In genomic region chrX:48468247-48468671, GRCh38 we compare ENCODE assay signal across 8 cellular contexts. TPM values are rescaled to one million over a fixed set of nuclear protein-coding genes. Genes with fewer than 3 reads are reported as not detected.
DNase-seq lines count a peak whose midpoint lies in the region; ATAC-seq and TF ChIP-seq lines count a peak whose summit lies in the region.

No MANE protein-coding gene starts in this region.

- POLR2A ChIA-PET in activated CD4-positive, alpha-beta T cell treated with anti-CD3 and anti-CD28 coated beads, Interleukin-2, amount 10 ng/mL, durations not matched to agents 7 days and 5 days (lab: Charles Lee), result interaction anchor here (0.6 kb wide), 1 partner anchor 54 kb away, joined by 3 read pairs; no protein-coding TSS in a partner anchor

- H3K4me1 ChIP-seq in esophagus squamous epithelium, result peaks cover 0 to 23% (median 0%) of the 10 kb centered on the region in 3 donors

- DNase-seq in AG20443 (ENCODE audit: low spot score) (peak; percentile 45), HFF-Myc (ENCODE audit: extremely low read depth, low read depth) (no peak), esophagus squamous epithelium (lab: John Stamatoyannopoulos, UW) (no peak)
- peak; percentile 37 for DNase-seq in activated CD4-positive, alpha-beta T cell treated with anti-CD3 and anti-CD28 coated beads, Interleukin-2, amount 10 ng/mL, durations not matched to agents 7 days and 5 days
- peak; percentile 52 for DNase-seq in stimulated activated CD4-positive, alpha-beta T cell treated with anti-CD3 and anti-CD28 coated beads, Interleukin-1b, Interleukin-23, amount 100 ng/mL, for 48 hours

- intact Hi-C loops in esophagus squamous epithelium (cut with DNase I), result no loop called here

- H3K27ac Mint-ChIP-seq in activated CD4-positive, alpha-beta T cell treated with anti-CD3 and anti-CD28 coated beads, Interleukin-2, amount 10 ng/mL, durations not matched to agents 7 days and 5 days, result peak overlapping the region; percentile 95

- H3K4me3 Mint-ChIP-seq in activated CD4-positive, alpha-beta T cell treated with anti-CD3 and anti-CD28 coated beads, Interleukin-2, amount 10 ng/mL, durations not matched to agents 7 days and 5 days, result peak overlapping the region; percentile 90

- peaks cover 35% of the 10 kb centered on the region for H3K36me3 Mint-ChIP-seq in activated CD4-positive, alpha-beta T cell treated with anti-CD3 and anti-CD28 coated beads, Interleukin-2, amount 10 ng/mL, durations not matched to agents 7 days and 5 days (ENCODE audit: low read depth)

- H3K27me3 Mint-ChIP-seq in activated CD4-positive, alpha-beta T cell treated with anti-CD3 and anti-CD28 coated beads, Interleukin-2, amount 10 ng/mL, durations not matched to agents 7 days and 5 days, result no peaks in the 10 kb centered on the region

- no peaks in the 10 kb centered on the region for H3K9me3 ChIP-seq in esophagus squamous epithelium

- no peak for TF ChIP-seq POLR2A in esophagus squamous epithelium (IDR thresholded peaks at IDR 0.05)

- no peaks in the 10 kb centered on the region for H3K27me3 ChIP-seq in esophagus squamous epithelium

- H3K27ac ChIP-seq in esophagus squamous epithelium, result peak overlapping the region in 2 of 4 donors; percentile 17 to 29

- H3K36me3 ChIP-seq in esophagus squamous epithelium, result no peaks in the 10 kb centered on the region

- CTCF ChIA-PET in activated CD4-positive, alpha-beta T cell treated with anti-CD3 and anti-CD28 coated beads, Interleukin-2, amount 10 ng/mL, durations not matched to agents 7 days and 5 days (lab: Charles Lee), result interaction anchor here (0.6 to 1.3 kb wide), 4 partner anchors 9 to 275 kb away, joined by 3 to 4 read pairs (median 3); no protein-coding TSS in a partner anchor

- H3K4me3 ChIP-seq in HFF-Myc (replicated peaks; ENCODE audit: low read depth, low read length) (peak overlapping the region; percentile 33), esophagus squamous epithelium (peak overlapping the region; percentile 14 to 59 (median 31))

- no peak for ATAC-seq in HG03439 (IDR thresholded peaks at IDR 0.05; ENCODE audit: unreplicated experiment)
- no peak for ATAC-seq in HG02870 (IDR thresholded peaks at IDR 0.05; ENCODE audit: unreplicated experiment)
- no peak for ATAC-seq in HG03565 (IDR thresholded peaks at IDR 0.05; ENCODE audit: unreplicated experiment)

- H3K9me3 Mint-ChIP-seq in activated CD4-positive, alpha-beta T cell treated with anti-CD3 and anti-CD28 coated beads, Interleukin-2, amount 10 ng/mL, durations not matched to agents 7 days and 5 days, result no peaks in the 10 kb centered on the region

- 0 to 33% methylated on average over 3 to 7 of the region's 18 CpGs for WGBS in esophagus squamous epithelium, 2 donors

- H3K4me1 Mint-ChIP-seq in activated CD4-positive, alpha-beta T cell treated with anti-CD3 and anti-CD28 coated beads, Interleukin-2, amount 10 ng/mL, durations not matched to agents 7 days and 5 days, result peaks cover 46% of the 10 kb centered on the region

- TF ChIP-seq CTCF in HFF-Myc (IDR thresholded peaks at IDR 0.05; ENCODE audit: low read depth, low read length, missing control alignments) (no peak), esophagus squamous epithelium (IDR thresholded peaks at IDR 0.05) (no peak)

RNA-seq across cellular contexts. Expression of gene SLC38A5, which starts 1.8 kb away (rescaled TPM):
- total RNA-seq in activated CD4-positive, alpha-beta T cell treated with anti-CD3 and anti-CD28 coated beads, Interleukin-2, amount 10 ng/mL, durations not matched to agents 7 days and 5 days, result 10 to 100 TPM; 78.3 to 78.9 TPM
- 10 to 100 TPM in 3 of 4 donors, 1 to 10 TPM in 1; 9.6 to 25.4 (median 24.7) TPM for total RNA-seq in esophagus squamous epithelium

RNA-seq across cellular contexts. Expression of gene FTSJ1, which starts 7.7 kb away (rescaled TPM):
- 10 to 100 TPM; 59.5 to 60.2 TPM for total RNA-seq in activated CD4-positive, alpha-beta T cell treated with anti-CD3 and anti-CD28 coated beads, Interleukin-2, amount 10 ng/mL, durations not matched to agents 7 days and 5 days
- 10 to 100 TPM; 33.4 to 61.8 (median 45.8) TPM for total RNA-seq in esophagus squamous epithelium

RNA-seq across cellular contexts. Expression of gene PORCN, which starts 40.5 kb away (rescaled TPM):
- total RNA-seq in activated CD4-positive, alpha-beta T cell treated with anti-CD3 and anti-CD28 coated beads, Interleukin-2, amount 10 ng/mL, durations not matched to agents 7 days and 5 days, result 10 to 100 TPM; 12.5 to 13.3 TPM
- total RNA-seq in esophagus squamous epithelium, result 10 to 100 TPM; 11.2 to 25.8 (median 17.6) TPM

RNA-seq across cellular contexts. Expression of gene EBP, which starts 53.3 kb away (rescaled TPM):
- total RNA-seq in activated CD4-positive, alpha-beta T cell treated with anti-CD3 and anti-CD28 coated beads, Interleukin-2, amount 10 ng/mL, durations not matched to agents 7 days and 5 days, result 100 to 1,000 TPM; 246 to 251 TPM
- 100 to 1,000 TPM in 1 of 4 donors, 10 to 100 TPM in 3; 60.8 to 119 (median 87.1) TPM for total RNA-seq in esophagus squamous epithelium

RNA-seq across cellular contexts. Expression of gene SSX4B, which starts 56.5 kb away (rescaled TPM):
- not detected for total RNA-seq in activated CD4-positive, alpha-beta T cell treated with anti-CD3 and anti-CD28 coated beads, Interleukin-2, amount 10 ng/mL, durations not matched to agents 7 days and 5 days
- not detected for total RNA-seq in esophagus squamous epithelium

Comparison
In these comparisons a context has a peak if more than half of its experiments do, and no peak if none do; other contexts are left out.
1. DNase-seq: peak in AG20443 (single experiment), activated CD4-positive, alpha-beta T cell treated with anti-CD3 and anti-CD28 coated beads, Interleukin-2, amount 10 ng/mL, durations not matched to agents 7 days and 5 days (single experiment) and stimulated activated CD4-positive, alpha-beta T cell treated with anti-CD3 and anti-CD28 coated beads, Interleukin-1b, Interleukin-23, amount 100 ng/mL, for 48 hours (single experiment); none in HFF-Myc (single experiment) and esophagus squamous epithelium (single experiment).